ENCODE assay signal across 8 cellular contexts in the genomic region with DNA sequence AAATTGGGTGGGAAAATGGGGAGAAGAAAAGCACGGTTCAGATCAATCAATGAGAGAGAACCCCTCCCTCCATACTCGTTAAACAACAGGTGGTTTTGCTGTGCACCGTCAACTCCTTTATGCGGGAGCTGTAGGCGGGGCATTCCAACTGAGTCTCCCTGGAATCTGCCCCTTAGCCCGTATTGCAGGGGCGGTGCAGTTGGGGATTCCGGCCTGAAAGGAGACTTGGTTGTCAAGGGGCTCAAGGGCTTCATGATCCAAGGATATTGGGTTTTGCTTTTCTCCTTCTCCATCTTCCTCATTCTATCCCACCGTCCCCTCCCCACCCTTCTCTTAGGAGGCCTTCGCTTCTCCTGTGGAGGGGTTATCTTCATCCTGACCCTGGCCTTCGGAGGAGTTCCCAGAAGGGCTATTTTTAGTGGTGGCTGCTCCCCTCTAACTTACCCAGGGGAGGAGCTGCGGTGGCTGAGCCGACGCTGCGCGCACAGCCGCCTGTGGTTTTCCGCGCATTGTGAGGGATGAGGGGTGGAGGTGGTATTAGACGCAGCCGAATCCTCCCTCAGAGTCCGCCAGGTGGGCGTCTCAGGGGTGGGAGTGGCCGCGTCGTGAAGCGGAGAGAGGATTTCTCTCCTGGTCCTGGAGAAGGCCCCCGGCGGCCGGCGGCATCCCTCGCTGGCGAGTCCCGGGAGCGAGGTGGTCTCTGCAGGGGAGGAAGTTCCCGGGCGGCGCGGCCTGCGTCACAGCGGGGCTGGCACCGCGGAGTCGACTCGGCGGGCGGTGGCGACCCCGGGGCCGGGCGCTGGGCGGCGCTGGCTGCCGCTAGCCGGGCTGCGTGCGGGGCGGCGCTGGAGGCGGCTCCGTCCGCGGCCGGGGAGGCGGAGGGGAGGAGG. TPM values are rescaled to one million over a fixed set of nuclear protein-coding genes. Genes with fewer than 3 reads are reported as not detected.
DNase-seq lines count a peak whose midpoint lies in the region; ATAC-seq, FAIRE-seq and TF ChIP-seq lines count a peak whose summit lies in the region.

No MANE protein-coding gene starts in this region.

- TF ChIP-seq POLR2A in endothelial cell of umbilical vein (IDR thresholded peaks at IDR 0.05; ENCODE audit: low read depth, low read length): no peak

- peak overlapping the region; percentile 97 for H3K27ac ChIP-seq in endothelial cell of umbilical vein (ENCODE audit: insufficient read depth, low read depth, low read length)

- peak overlapping the region; percentile 74 for H2AFZ ChIP-seq in endothelial cell of umbilical vein (ENCODE audit: low read depth, low read length)

- DNase-seq in COLO668 (lab: John Stamatoyannopoulos, UW; ENCODE audit: unreplicated experiment): peak; percentile 92
- DNase-seq in NOMO-1 (lab: John Stamatoyannopoulos, UW; ENCODE audit: unreplicated experiment in 2 of 2): peak; percentile 83 to 86
- DNase-seq in activated CD8-positive, alpha-beta memory T cell treated with anti-CD3 and anti-CD28 coated beads, Interleukin-2, amount 50 U/mL, for 4 hours: peak; percentile 90
- peak; percentile 84 for DNase-seq in endothelial cell of umbilical vein (ENCODE audit: low read depth, low spot score)
- DNase-seq in stimulated activated CD8-positive, alpha-beta memory T cell treated with anti-CD3 and anti-CD28 coated beads, Interleukin-4, amount 100 ng/mL, for 1 hour (ENCODE audit: low read depth in 2 of 2, low spot score in 1 of 2): peak; percentile 74 to 79

- no peaks in the 10 kb centered on the region for H4K20me1 ChIP-seq in endothelial cell of umbilical vein (replicated peaks; ENCODE audit: control insufficient read depth, extremely low read depth, insufficient read depth, low read length)

- peak; percentile 35 for FAIRE-seq in endothelial cell of umbilical vein (lab: Jason Lieb, UNC)

- CTCF ChIA-PET in endothelial cell of umbilical vein (lab: Charles Lee): interaction anchor here (0.7 to 10.8 kb wide), 21 partner anchors 10 to 149 kb away, joined by 3 to 230 read pairs (median 5); no protein-coding TSS in a partner anchor

- no peaks in the 10 kb centered on the region for H3K9me1 ChIP-seq in endothelial cell of umbilical vein (replicated peaks; ENCODE audit: control insufficient read depth, extremely low read depth, insufficient read depth, low read length)

- peak; percentile 82 for ATAC-seq in GM19438 (IDR thresholded peaks at IDR 0.05; ENCODE audit: low read depth, unreplicated experiment)
- ATAC-seq in HG03558 (IDR thresholded peaks at IDR 0.05; ENCODE audit: extremely low read depth, unreplicated experiment): peak; percentile 59

- peak; percentile 18 to 69 for TF ChIP-seq CTCF in endothelial cell of umbilical vein (IDR thresholded peaks at IDR 0.05; ENCODE audit: extremely low read depth in 1 of 2, insufficient read depth in 1 of 2, low read depth in 1 of 2, low read length in 2 of 2)

- H3K4me3 ChIP-seq in endothelial cell of umbilical vein (replicated peaks in 1 of 3; ENCODE audit: insufficient read depth in 1 of 3, low read depth in 1 of 3, low read length in 3 of 3) (peak overlapping the region; percentile 72 to 100 (median 99)), mononuclear cell (ENCODE audit: low read length) (peak overlapping the region; percentile 86)

- intact Hi-C loops in endothelial cell of umbilical vein (cut with micrococcal nuclease): loop anchor here (1.0 to 5.0 kb wide), 5 partner anchors 78 to 640 kb away; partner anchors contain the start of genes KYAT3 and RBMXL1

- H3K36me3 ChIP-seq in endothelial cell of umbilical vein (ENCODE audit: control insufficient read depth in 2 of 2, extremely low read depth in 1 of 2, insufficient read depth in 2 of 2, low read length in 2 of 2): no peaks in the 10 kb centered on the region

- peak overlapping the region; percentile 89 for H3K4me2 ChIP-seq in endothelial cell of umbilical vein (ENCODE audit: insufficient read depth, low read length)

- BruUV-seq in endothelial cell of umbilical vein (replicated peaks; lab: Mats Ljungman, UMichigan): no TSS peak

- dilution Hi-C loops in endothelial cell of umbilical vein (cut with MboI; ENCODE audit: extremely low pct_ligation_motif_present, low sequenced_read_pairs): no loop called here

- H3K9ac ChIP-seq in endothelial cell of umbilical vein (replicated peaks; ENCODE audit: extremely low read depth, insufficient read depth, low read length): peak overlapping the region; percentile 99

- H3K4me1 ChIP-seq in endothelial cell of umbilical vein (ENCODE audit: control insufficient read depth, extremely low read depth, insufficient read depth, low read length) (peaks cover 30% of the 10 kb centered on the region), mononuclear cell (ENCODE audit: insufficient read depth, low read length) (peaks cover 53% of the 10 kb centered on the region)

- peaks cover 39% of the 10 kb centered on the region for H3K79me2 ChIP-seq in endothelial cell of umbilical vein (ENCODE audit: control insufficient read depth, insufficient read depth, low read length)

- H3K27me3 ChIP-seq in endothelial cell of umbilical vein (ENCODE audit: control insufficient read depth in 2 of 2, insufficient read depth in 2 of 2, low read length in 2 of 2) (no peaks in the 10 kb centered on the region), mononuclear cell (ENCODE audit: insufficient read depth, low read length) (no peaks in the 10 kb centered on the region)

- H3K9me3 ChIP-seq in endothelial cell of umbilical vein (replicated peaks; ENCODE audit: control insufficient read depth, insufficient read depth, low read length) (no peaks in the 10 kb centered on the region), mononuclear cell (ENCODE audit: low read depth, low read length) (no peaks in the 10 kb centered on the region)

- POLR2A ChIA-PET in endothelial cell of umbilical vein (lab: Charles Lee): interaction anchor here (0.7 to 2.6 kb wide), 2 partner anchors 125 to 131 kb away, joined by 3 to 16 read pairs; no protein-coding TSS in a partner anchor

TF ChIP-seq in endothelial cell of umbilical vein, 7 proteins besides CTCF, POLR2A, EP300 and RAD21:
- TF ChIP-seq GATA2 (IDR thresholded peaks at IDR 0.05; ENCODE audit: insufficient read depth, insufficient read length, low read depth, low read length) (no peak), MYC (IDR thresholded peaks at IDR 0.05; ENCODE audit: low read depth, low read length) (no peak), POLR2AphosphoS5 (IDR thresholded peaks at IDR 0.05; ENCODE audit: insufficient read depth, low read depth, low read length) (no peak), EZH2 (IDR thresholded peaks at IDR 0.05; ENCODE audit: borderline replicate concordance, low read depth, low read length, severe bottlenecking) (no peak), FOS (IDR thresholded peaks at IDR 0.05; ENCODE audit: borderline replicate concordance, insufficient read depth, low read length) (no peak), JUN (IDR thresholded peaks at IDR 0.05; ENCODE audit: borderline replicate concordance, insufficient read depth, insufficient read length, low read depth) (no peak)
- TF ChIP-seq, protein P1, sequence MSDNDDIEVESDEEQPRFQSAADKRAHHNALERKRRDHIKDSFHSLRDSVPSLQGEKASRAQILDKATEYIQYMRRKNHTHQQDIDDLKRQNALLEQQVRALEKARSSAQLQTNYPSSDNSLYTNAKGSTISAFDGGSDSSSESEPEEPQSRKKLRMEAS (IDR thresholded peaks at IDR 0.05; ENCODE audit: insufficient read depth, insufficient read length): no peak

RNA-seq across cellular contexts. Expression of gene LRRC8C, which starts 0.5 kb away (rescaled TPM):
- total RNA-seq in endothelial cell of umbilical vein: 40.6 and 51.5 TPM in 2 replicates
- 30.7 and 33.6 TPM in 2 replicates for polyA plus RNA-seq in endothelial cell of umbilical vein
- polyA plus RNA-seq in endothelial cell of umbilical vein (2011; cell fraction: cytosol; rRNA removed): 32.7 and 35.8 TPM in 2 replicates
- 35.7 and 39.2 TPM in 2 replicates for polyA plus RNA-seq in endothelial cell of umbilical vein (2011; cell fraction: nucleus; rRNA removed)
- polyA plus RNA-seq in endothelial cell of umbilical vein (2012): 23.4 and 35.1 TPM in 2 replicates
- polyA minus RNA-seq in endothelial cell of umbilical vein: 68.3 and 69.0 TPM in 2 replicates
- 2.2 TPM for polyA minus RNA-seq in endothelial cell of umbilical vein (2011; cell fraction: cytosol; rRNA and poly(A)+ RNA removed)
- 52.4 and 74.1 TPM in 2 replicates for polyA minus RNA-seq in endothelial cell of umbilical vein (2011; cell fraction: nucleus; rRNA and poly(A)+ RNA removed)
- 46.0 TPM for total RNA-seq in mononuclear cell

Comparison
In these comparisons a context has a peak if more than half of its experiments do, and no peak if none do; other contexts are left out.
1. Peak in every context shown above with its lines: DNase-seq, ATAC-seq, H3K4me3 ChIP-seq and H3K27ac ChIP-seq.